In genomic region chrX:107675823-107676555, GRCh38 we compare ENCODE assay signal across 8 cellular contexts. TPM values are rescaled to one million over a fixed set of nuclear protein-coding genes. Genes with fewer than 3 reads are reported as not detected.
DNase-seq lines count a peak whose midpoint lies in the region; ATAC-seq, FAIRE-seq and TF ChIP-seq lines count a peak whose summit lies in the region.

No MANE protein-coding gene starts in this region.

- peaks cover 77% of the 10 kb centered on the region for H3K4me1 Mint-ChIP-seq in CD4-positive, alpha-beta T cell (ENCODE audit: low read depth)
- peaks cover 64% of the 10 kb centered on the region for H3K4me1 Mint-ChIP-seq in activated naive CD4-positive, alpha-beta T cell treated with anti-CD3 and anti-CD28 coated beads, Interleukin-2, amount 50 U/mL, for 24 hours

- H3K27ac ChIP-seq in CD4-positive, alpha-beta T cell (ENCODE audit: low read depth, low read length): peak overlapping the region; percentile 97
- peak overlapping the region; percentile 99 for H3K27ac ChIP-seq in right cardiac atrium (ENCODE audit: low read length)

- POLR2A ChIA-PET in CD4-positive, alpha-beta T cell (lab: Charles Lee): interaction anchor here (0.9 to 18.0 kb wide), 7 partner anchors 8 to 100 kb away, joined by 3 to 754 read pairs (median 11); partner anchors contain the start of genes NCBP2L, PRPS1 and TSC22D3

- intact Hi-C loops in CD4-positive, alpha-beta T cell (cut with DNase I, micrococcal nuclease): loop anchor here in 1 of 2 experiments (2.0 kb wide), 1 partner anchor 67 kb away; no protein-coding TSS in a partner anchor
- intact Hi-C loops in right cardiac atrium (cut with DNase I): loop anchor here in 3 of 4 donors (5.0 kb wide), 2 partner anchors 36 to 41 kb away; no protein-coding TSS in a partner anchor

- peak; percentile 47 for TF ChIP-seq POLR2A in NB4 (IDR thresholded peaks at IDR 0.05; ENCODE audit: extremely low read depth, insufficient read length)
- no peak for TF ChIP-seq POLR2A in GM12891 (IDR thresholded peaks at IDR 0.05; ENCODE audit: low read depth, low read length)

- H3K4me3 ChIP-seq in NB4 (ENCODE audit: low read depth, low read length) (peak overlapping the region; percentile 94), right cardiac atrium (ENCODE audit: low read length) (peak overlapping the region; percentile 75)

- no peaks in the 10 kb centered on the region for H3K27me3 ChIP-seq in CD4-positive, alpha-beta T cell (ENCODE audit: control insufficient read depth, insufficient read depth, low read length)
- no peaks in the 10 kb centered on the region for H3K27me3 ChIP-seq in right cardiac atrium (ENCODE audit: control insufficient read depth, insufficient read depth)

- ATAC-seq in CD4-positive, alpha-beta T cell (ENCODE audit: poor library complexity): no peak
- ATAC-seq in right cardiac atrium: peak in 1 of 2 donors; percentile 28
- ATAC-seq in stimulated activated naive CD8-positive, alpha-beta T cell treated with anti-CD3 and anti-CD28 coated beads, Interleukin-15, Interleukin-2, amounts not matched to agents 100 U/mL and 50 U/mL, for 24 hours: no peak
- ATAC-seq in HG02852 (IDR thresholded peaks at IDR 0.05; ENCODE audit: unreplicated experiment): no peak
- ATAC-seq in GM21825 (IDR thresholded peaks at IDR 0.05; ENCODE audit: unreplicated experiment): no peak

- CTCF ChIA-PET in CD4-positive, alpha-beta T cell (lab: Charles Lee): interaction anchor here (8.0 kb wide), 1 partner anchor 39 kb away, joined by 261 read pairs; no protein-coding TSS in a partner anchor

- H3K4me3 Mint-ChIP-seq in CD4-positive, alpha-beta T cell: peak overlapping the region; percentile 87
- peak overlapping the region; percentile 91 for H3K4me3 Mint-ChIP-seq in activated naive CD4-positive, alpha-beta T cell treated with anti-CD3 and anti-CD28 coated beads, Interleukin-2, amount 50 U/mL, for 24 hours

- no peak for TF ChIP-seq CTCF in CD4-positive, alpha-beta T cell (IDR thresholded peaks at IDR 0.05)
- no peak for TF ChIP-seq CTCF in NB4 (IDR thresholded peaks at IDR 0.05; ENCODE audit: low read depth, low read length)

- peaks cover 8% of the 10 kb centered on the region for H3K4me1 ChIP-seq in right cardiac atrium (ENCODE audit: control insufficient read depth, insufficient read depth, low read length)

- peaks cover 5% of the 10 kb centered on the region for H3K36me3 Mint-ChIP-seq in CD4-positive, alpha-beta T cell (ENCODE audit: low read depth)
- no peaks in the 10 kb centered on the region for H3K36me3 Mint-ChIP-seq in activated naive CD4-positive, alpha-beta T cell treated with anti-CD3 and anti-CD28 coated beads, Interleukin-2, amount 50 U/mL, for 24 hours

- H3K9me3 ChIP-seq in CD4-positive, alpha-beta T cell (ENCODE audit: control insufficient read depth, low read length): no peaks in the 10 kb centered on the region
- H3K9me3 ChIP-seq in right cardiac atrium (ENCODE audit: control insufficient read depth, low read length): no peaks in the 10 kb centered on the region

- WGBS in right cardiac atrium: 11% methylated on average over 9 of the region's 9 CpGs

- no peaks in the 10 kb centered on the region for H3K27me3 Mint-ChIP-seq in CD4-positive, alpha-beta T cell
- no peaks in the 10 kb centered on the region for H3K27me3 Mint-ChIP-seq in activated naive CD4-positive, alpha-beta T cell treated with anti-CD3 and anti-CD28 coated beads, Interleukin-2, amount 50 U/mL, for 24 hours

- H3K9me3 Mint-ChIP-seq in CD4-positive, alpha-beta T cell: no peaks in the 10 kb centered on the region
- no peaks in the 10 kb centered on the region for H3K9me3 Mint-ChIP-seq in activated naive CD4-positive, alpha-beta T cell treated with anti-CD3 and anti-CD28 coated beads, Interleukin-2, amount 50 U/mL, for 24 hours

- no peak for FAIRE-seq in GM12891 (lab: Jason Lieb, UNC)

- DNase-seq in CD4-positive, alpha-beta T cell: peak in 3 of 10 experiments; percentile 5 to 24 (median 19)
- peak; percentile 93 for DNase-seq in NB4 (ENCODE audit: low read depth)
- peak in 2 of 3 donors; percentile 33 to 69 for DNase-seq in right cardiac atrium
- DNase-seq in stimulated activated naive CD8-positive, alpha-beta T cell treated with anti-CD3 and anti-CD28 coated beads, Interleukin-15, Interleukin-2, amounts not matched to agents 100 U/mL and 50 U/mL, for 24 hours: peak; percentile 9
- DNase-seq in GM12891 (ENCODE audit: insufficient read length, low spot score): no peak

- H3K27ac Mint-ChIP-seq in CD4-positive, alpha-beta T cell: peak overlapping the region; percentile 99
- H3K27ac Mint-ChIP-seq in activated naive CD4-positive, alpha-beta T cell treated with anti-CD3 and anti-CD28 coated beads, Interleukin-2, amount 50 U/mL, for 24 hours: peak overlapping the region; percentile 98

TF ChIP-seq in GM12891, 5 proteins besides CTCF, POLR2A, EP300 and RAD21:
- no peak; the same call in 1 of the 2 replicates for TF ChIP-seq TAF1 (IDR thresholded peaks at IDR 0.05; ENCODE audit: low read depth, low read length)
- no peak for TF ChIP-seq POLR2AphosphoS5 (IDR thresholded peaks at IDR 0.05; ENCODE audit: low read depth, low read length)
- no peak for TF ChIP-seq PAX5 (IDR thresholded peaks at IDR 0.05; ENCODE audit: insufficient read depth, low read length, severe bottlenecking)
- TF ChIP-seq POU2F2 (IDR thresholded peaks at IDR 0.05; ENCODE audit: low read depth, low read length): no peak
- no peak for TF ChIP-seq SPI1 (IDR thresholded peaks at IDR 0.05; ENCODE audit: low read depth, low read length)

RNA-seq across cellular contexts. Expression of gene PRPS1, which starts 47.7 kb away (rescaled TPM):
- total RNA-seq in CD4-positive, alpha-beta T cell: 10 to 100 TPM; 66.5 to 70.4 TPM
- 10 to 100 TPM; 20.4 to 26.3 (median 24.8) TPM for total RNA-seq in right cardiac atrium
- polyA plus RNA-seq in right cardiac atrium: 13.9 TPM
- polyA plus RNA-seq in GM12891 (2012; ENCODE audit: low read depth, missing spikeins): 45.1 TPM
